ENCODE assay signal across 9 cellular contexts in genomic region chr10:11227103-11227502, GRCh38.
A peak's percentile ranks its signal among the peaks of the same experiment; 100 is the strongest.
DNase-seq lines count a peak whose midpoint lies in the region; ATAC-seq and FAIRE-seq lines count a peak whose summit lies in the region.
"Had no signal": no experiment of that assay in that cellular context is flagged by ENCODE, and none has a peak within 500 bp of the region (broad histone marks: within the 10 kb centered on the region; RNA-seq: fewer than 3 reads in every experiment).

No MANE protein-coding gene starts in this region.

- H3K27me3 Mint-ChIP-seq in memory B cell = no peaks in the 10 kb centered on the region

- H3K36me3 Mint-ChIP-seq in memory B cell = peaks cover 31% of the 10 kb centered on the region

- peak overlapping the region; percentile 76 for H3K4me3 Mint-ChIP-seq in memory B cell

- no peaks in the 10 kb centered on the region for H3K27me3 ChIP-seq in small intestine (ENCODE audit: control insufficient read depth in 2 of 2, insufficient read depth in 2 of 2, low read length in 2 of 2)

- FAIRE-seq in small intestine (lab: Jason Lieb, UNC) = no peak

- H3K36me3 ChIP-seq in small intestine (ENCODE audit: control insufficient read depth in 2 of 2, insufficient read depth in 2 of 2, low read length in 2 of 2) = peaks cover 0 to 2% of the 10 kb centered on the region in 2 donors

- WGBS in small intestine, 3 donors = 75 to 90% (median 75%) methylated on average over 7 of the region's 7 CpGs

- no peaks in the 10 kb centered on the region for H3K9me3 ChIP-seq in small intestine (ENCODE audit: control insufficient read depth, low read depth)

- H3K9me3 Mint-ChIP-seq in memory B cell = no peaks in the 10 kb centered on the region

- DNase-seq in memory B cell (ENCODE audit: low spot score in 2 of 2) (peak; percentile 43 to 44), glomerular visceral epithelial cell (ENCODE audit: extremely low spot score) (no peak), small intestine (no peak), nucleus accumbens (lab: John Stamatoyannopoulos, UW) (no peak), left colon (no peak)
- DNase-seq: NCI-H446 had no signal

- H3K4me1 ChIP-seq in small intestine (ENCODE audit: control insufficient read depth in 2 of 2, insufficient read depth in 1 of 2, low read depth in 1 of 2, low read length in 1 of 2) = no peaks in the 10 kb centered on the region

- no peak overlapping the region for H3K4me3 ChIP-seq in small intestine (ENCODE audit: low read depth in 1 of 2, low read length in 2 of 2)

- H3K27ac ChIP-seq in small intestine (ENCODE audit: low read depth in 1 of 2, low read length in 1 of 2) = no peak overlapping the region

- peak overlapping the region; percentile 96 for H3K27ac Mint-ChIP-seq in memory B cell

- H3K4me1 Mint-ChIP-seq in memory B cell = peaks cover 59% of the 10 kb centered on the region

- peak; percentile 54 for ATAC-seq in GM18868 (IDR thresholded peaks at IDR 0.05; ENCODE audit: unreplicated experiment)
- peak; percentile 45 for ATAC-seq in GM21619 (IDR thresholded peaks at IDR 0.05; ENCODE audit: unreplicated experiment)
- peak; percentile 42 for ATAC-seq in HG03460 (IDR thresholded peaks at IDR 0.05; ENCODE audit: unreplicated experiment)
- peak; percentile 77 for ATAC-seq in memory B cell (ENCODE audit: low read depth)
- no peak for ATAC-seq in left colon

- intact Hi-C loops in left colon (cut with DNase I, micrococcal nuclease) = no loop called here

Comparison
In these comparisons a context has a peak if more than half of its experiments do, and no peak if none do; other contexts are left out.
1. DNase-seq: peak in memory B cell (2 of 2); none in glomerular visceral epithelial cell (single experiment), small intestine (single experiment), nucleus accumbens (0 of 56) and left colon (0 of 2).